In genomic region chr20:22452442-22453011, GRCh38 we compare ENCODE assay signal across 12 cellular contexts.
"Had no signal": no experiment of that assay in that cellular context is flagged by ENCODE, and none has a peak within 500 bp of the region (broad histone marks: within the 10 kb centered on the region; RNA-seq: fewer than 3 reads in every experiment).

No MANE protein-coding gene starts in this region.

- H3K4me3 ChIP-seq: colonic mucosa, neural progenitor cell, ovary had no signal

- FAIRE-seq: endothelial cell of umbilical vein, urothelium cell line had no signal

- H3K4me2 ChIP-seq: neural progenitor cell had no signal

- H3K9me3 ChIP-seq: colonic mucosa, ovary had no signal

- H3K27ac ChIP-seq: colonic mucosa, foreskin keratinocyte, neural progenitor cell, ovary had no signal

- H3K4me1 ChIP-seq: colonic mucosa, foreskin keratinocyte had no signal

- H3K36me3 ChIP-seq: colonic mucosa, neural progenitor cell, ovary had no signal

- H3K27me3 ChIP-seq: colonic mucosa, ovary had no signal

- DNase-seq: activated CD4-positive, alpha-beta T cell treated with anti-CD3 and anti-CD28 coated beads, Interleukin-2, amount 10 ng/mL, durations not matched to agents 7 days and 5 days; activated CD4-positive, CD25-positive, alpha-beta regulatory T cell; activated naive CD4-positive, alpha-beta T cell treated with anti-CD3 and anti-CD28 coated beads, Interleukin-2, amount 50 U/mL, for 16 hours; caudate nucleus; mesenchymal stem cell; ovary; stimulated activated CD4-positive, alpha-beta T cell treated with anti-CD3 and anti-CD28 coated beads, Interleukin-15, amount 100 ng/mL, for 24 hours had no signal
